ENCODE assay signal across 1 cellular context in the genomic region with DNA sequence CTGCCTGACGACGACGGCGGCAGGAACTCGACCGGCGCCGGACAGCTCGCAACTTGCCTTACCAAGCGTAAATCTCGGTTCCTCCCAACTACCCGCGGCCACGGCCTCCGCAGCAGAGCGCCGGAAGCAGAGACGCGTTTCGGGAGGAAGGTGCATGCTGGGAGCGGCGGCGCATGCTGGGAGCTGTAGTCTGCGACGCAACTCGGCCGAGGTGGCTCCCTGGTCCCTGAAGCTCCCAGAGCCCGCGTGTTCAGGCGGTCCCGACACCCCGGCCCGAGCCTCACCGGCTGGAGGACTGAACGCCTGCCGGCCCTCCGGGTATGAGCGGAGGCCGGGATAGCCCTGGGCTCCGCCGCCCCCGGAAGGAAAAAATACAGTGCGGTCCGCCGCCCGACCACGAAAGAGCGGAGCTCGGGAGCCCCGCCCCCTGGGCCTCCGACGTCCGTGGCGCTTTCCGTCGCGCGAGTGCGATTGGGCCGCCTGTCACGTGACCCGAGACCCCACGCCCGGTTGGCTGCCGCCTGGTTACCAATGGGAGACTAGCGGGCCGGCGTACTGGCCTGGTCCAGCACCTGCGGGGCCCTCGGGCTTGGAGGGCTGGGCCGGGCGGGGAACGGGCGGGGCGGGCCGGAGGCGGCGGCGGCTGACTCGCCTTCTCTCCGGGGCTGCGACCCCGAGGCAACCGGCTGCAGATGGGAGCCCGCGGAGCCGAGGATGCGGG.
A peak's percentile ranks its signal among the peaks of the same experiment; 100 is the strongest.
TF ChIP-seq lines count a peak whose summit lies in the region.

A gene with protein sequence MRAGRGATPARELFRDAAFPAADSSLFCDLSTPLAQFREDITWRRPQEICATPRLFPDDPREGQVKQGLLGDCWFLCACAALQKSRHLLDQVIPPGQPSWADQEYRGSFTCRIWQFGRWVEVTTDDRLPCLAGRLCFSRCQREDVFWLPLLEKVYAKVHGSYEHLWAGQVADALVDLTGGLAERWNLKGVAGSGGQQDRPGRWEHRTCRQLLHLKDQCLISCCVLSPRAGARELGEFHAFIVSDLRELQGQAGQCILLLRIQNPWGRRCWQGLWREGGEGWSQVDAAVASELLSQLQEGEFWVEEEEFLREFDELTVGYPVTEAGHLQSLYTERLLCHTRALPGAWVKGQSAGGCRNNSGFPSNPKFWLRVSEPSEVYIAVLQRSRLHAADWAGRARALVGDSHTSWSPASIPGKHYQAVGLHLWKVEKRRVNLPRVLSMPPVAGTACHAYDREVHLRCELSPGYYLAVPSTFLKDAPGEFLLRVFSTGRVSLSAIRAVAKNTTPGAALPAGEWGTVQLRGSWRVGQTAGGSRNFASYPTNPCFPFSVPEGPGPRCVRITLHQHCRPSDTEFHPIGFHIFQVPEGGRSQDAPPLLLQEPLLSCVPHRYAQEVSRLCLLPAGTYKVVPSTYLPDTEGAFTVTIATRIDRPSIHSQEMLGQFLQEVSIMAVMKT (plus strand): TSS at position 537 of the 721 bp plus-strand sequence. CDS start 178 bp downstream, at position 715.

TF ChIP-seq in HepG2, 621 proteins besides CTCF, POLR2A, EP300 and RAD21 (continued from another document and continues in another):
- TF ChIP-seq KAT7 (CRISPR knock-in tag; IDR thresholded peaks at IDR 0.05; ENCODE audit: borderline replicate concordance) (peak; percentile 58; the same call in 1 of the 2 replicates), ZNF224 (CRISPR knock-in tag; IDR thresholded peaks at IDR 0.05) (no peak), MTA1 (CRISPR knock-in tag; IDR thresholded peaks at IDR 0.05; ENCODE audit: borderline replicate concordance) (0 out of 2 replicates have a peak, but pooled peaks have one; percentile 8), TEAD3 (CRISPR knock-in tag; optimal IDR thresholded peaks at IDR 0.05; ENCODE audit: borderline replicate concordance) (peak; percentile 73), SNAI1 (CRISPR knock-in tag; IDR thresholded peaks at IDR 0.05; ENCODE audit: borderline replicate concordance) (no peak), POLR2AphosphoS2 (IDR thresholded peaks at IDR 0.05; ENCODE audit: low read depth, low read length) (0 out of 2 replicates have a peak, but pooled peaks have one; percentile 66), ZNF329 (CRISPR knock-in tag; IDR thresholded peaks at IDR 0.05; ENCODE audit: low read depth) (no peak), ADNP (CRISPR knock-in tag; IDR thresholded peaks at IDR 0.05) (no peak), ZBTB42 (CRISPR knock-in tag; IDR thresholded peaks at IDR 0.05) (peak; percentile 73; the same call in 1 of the 2 replicates), ZNF850 (CRISPR knock-in tag; conservative IDR thresholded peaks at IDR 0.05) (no peak), SOX13 (IDR thresholded peaks at IDR 0.05) (no peak), SOX13 (CRISPR knock-in tag; conservative IDR thresholded peaks at IDR 0.05 in 1 of 2, IDR thresholded peaks at IDR 0.05 in 1 of 2) (peak in 1 of 2 experiments; percentile 58; a peak in 1 of 4 replicates), HNRNPL (IDR thresholded peaks at IDR 0.05; ENCODE audit: low read depth, low read length) (peak; percentile 68; the same call in 1 of the 2 replicates), HDAC1 (CRISPR knock-in tag; IDR thresholded peaks at IDR 0.05) (peak; percentile 98), TAF15 (IDR thresholded peaks at IDR 0.05; ENCODE audit: low read depth, low read length, poor library complexity, severe bottlenecking) (peak; percentile 46), SPEN (CRISPR knock-in tag; IDR thresholded peaks at IDR 0.05; ENCODE audit: low read depth) (peak; percentile 92), ZNF720 (CRISPR knock-in tag; IDR thresholded peaks at IDR 0.05) (0 out of 2 replicates have a peak, but pooled peaks have one; percentile 17), ZMYM2 (CRISPR knock-in tag; IDR thresholded peaks at IDR 0.05) (no peak), ZNF776 (CRISPR knock-in tag; IDR thresholded peaks at IDR 0.05) (no peak; the same call in 1 of the 2 replicates), ZSCAN31 (CRISPR knock-in tag; IDR thresholded peaks at IDR 0.05; ENCODE audit: low read depth) (0 out of 2 replicates have a peak, but pooled peaks have one; percentile 73), ZNF562 (CRISPR knock-in tag; IDR thresholded peaks at IDR 0.05; ENCODE audit: borderline replicate concordance) (0 out of 2 replicates have a peak, but pooled peaks have one; percentile 16), ZNF775 (CRISPR knock-in tag; IDR thresholded peaks at IDR 0.05; ENCODE audit: borderline replicate concordance) (no peak; the same call in 1 of the 2 replicates), ZNF839 (CRISPR knock-in tag; IDR thresholded peaks at IDR 0.05; ENCODE audit: borderline replicate concordance) (peak; percentile 57; the same call in 1 of the 2 replicates), ZNF564 (CRISPR knock-in tag; IDR thresholded peaks at IDR 0.05) (peak; percentile 66; the same call in 1 of the 2 replicates), ZNF605 (CRISPR knock-in tag; IDR thresholded peaks at IDR 0.05) (peak; percentile 96), MBNL3 (CRISPR knock-in tag; conservative IDR thresholded peaks at IDR 0.05) (no peak), ZNF234 (CRISPR knock-in tag; conservative IDR thresholded peaks at IDR 0.05) (0 out of 2 replicates have a peak, but pooled peaks have one; percentile 92), ZSCAN12 (CRISPR knock-in tag; IDR thresholded peaks at IDR 0.05) (no peak), KLF11 (CRISPR knock-in tag; IDR thresholded peaks at IDR 0.05) (peak; percentile 41), ZNF354B (CRISPR knock-in tag; IDR thresholded peaks at IDR 0.05) (0 out of 2 replicates have a peak, but pooled peaks have one; percentile 72), GZF1 (CRISPR knock-in tag; IDR thresholded peaks at IDR 0.05) (no peak; the same call in 1 of the 2 replicates), ONECUT2 (CRISPR knock-in tag; IDR thresholded peaks at IDR 0.05) (no peak), KDM2A (CRISPR knock-in tag; IDR thresholded peaks at IDR 0.05; ENCODE audit: borderline replicate concordance, low read depth) (peak; percentile 89), TRIM24 (CRISPR knock-in tag; IDR thresholded peaks at IDR 0.05) (no peak), PAX8 (CRISPR knock-in tag; IDR thresholded peaks at IDR 0.05; ENCODE audit: borderline replicate concordance) (no peak), ATF7-NPFF (CRISPR knock-in tag; IDR thresholded peaks at IDR 0.05; ENCODE audit: low read depth) (no peak; the same call in 1 of the 2 replicates), ZNF282 (IDR thresholded peaks at IDR 0.05; ENCODE audit: partially characterized antibody) (no peak), HDAC2 (CRISPR knock-in tag; IDR thresholded peaks at IDR 0.05) (peak; percentile 88), RFX1 (IDR thresholded peaks at IDR 0.05) (peak; percentile 19; the same call in 1 of the 2 replicates)
- TF ChIP-seq, protein P1, sequence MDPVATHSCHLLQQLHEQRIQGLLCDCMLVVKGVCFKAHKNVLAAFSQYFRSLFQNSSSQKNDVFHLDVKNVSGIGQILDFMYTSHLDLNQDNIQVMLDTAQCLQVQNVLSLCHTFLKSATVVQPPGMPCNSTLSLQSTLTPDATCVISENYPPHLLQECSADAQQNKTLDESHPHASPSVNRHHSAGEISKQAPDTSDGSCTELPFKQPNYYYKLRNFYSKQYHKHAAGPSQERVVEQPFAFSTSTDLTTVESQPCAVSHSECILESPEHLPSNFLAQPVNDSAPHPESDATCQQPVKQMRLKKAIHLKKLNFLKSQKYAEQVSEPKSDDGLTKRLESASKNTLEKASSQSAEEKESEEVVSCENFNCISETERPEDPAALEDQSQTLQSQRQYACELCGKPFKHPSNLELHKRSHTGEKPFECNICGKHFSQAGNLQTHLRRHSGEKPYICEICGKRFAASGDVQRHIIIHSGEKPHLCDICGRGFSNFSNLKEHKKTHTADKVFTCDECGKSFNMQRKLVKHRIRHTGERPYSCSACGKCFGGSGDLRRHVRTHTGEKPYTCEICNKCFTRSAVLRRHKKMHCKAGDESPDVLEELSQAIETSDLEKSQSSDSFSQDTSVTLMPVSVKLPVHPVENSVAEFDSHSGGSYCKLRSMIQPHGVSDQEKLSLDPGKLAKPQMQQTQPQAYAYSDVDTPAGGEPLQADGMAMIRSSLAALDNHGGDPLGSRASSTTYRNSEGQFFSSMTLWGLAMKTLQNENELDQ (CRISPR knock-in tag; IDR thresholded peaks at IDR 0.05; ENCODE audit: borderline replicate concordance), result no peak
- TF ChIP-seq, protein P2, sequence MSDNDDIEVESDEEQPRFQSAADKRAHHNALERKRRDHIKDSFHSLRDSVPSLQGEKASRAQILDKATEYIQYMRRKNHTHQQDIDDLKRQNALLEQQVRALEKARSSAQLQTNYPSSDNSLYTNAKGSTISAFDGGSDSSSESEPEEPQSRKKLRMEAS (IDR thresholded peaks at IDR 0.05), result peak; percentile 91
- TF ChIP-seq, protein P3, sequence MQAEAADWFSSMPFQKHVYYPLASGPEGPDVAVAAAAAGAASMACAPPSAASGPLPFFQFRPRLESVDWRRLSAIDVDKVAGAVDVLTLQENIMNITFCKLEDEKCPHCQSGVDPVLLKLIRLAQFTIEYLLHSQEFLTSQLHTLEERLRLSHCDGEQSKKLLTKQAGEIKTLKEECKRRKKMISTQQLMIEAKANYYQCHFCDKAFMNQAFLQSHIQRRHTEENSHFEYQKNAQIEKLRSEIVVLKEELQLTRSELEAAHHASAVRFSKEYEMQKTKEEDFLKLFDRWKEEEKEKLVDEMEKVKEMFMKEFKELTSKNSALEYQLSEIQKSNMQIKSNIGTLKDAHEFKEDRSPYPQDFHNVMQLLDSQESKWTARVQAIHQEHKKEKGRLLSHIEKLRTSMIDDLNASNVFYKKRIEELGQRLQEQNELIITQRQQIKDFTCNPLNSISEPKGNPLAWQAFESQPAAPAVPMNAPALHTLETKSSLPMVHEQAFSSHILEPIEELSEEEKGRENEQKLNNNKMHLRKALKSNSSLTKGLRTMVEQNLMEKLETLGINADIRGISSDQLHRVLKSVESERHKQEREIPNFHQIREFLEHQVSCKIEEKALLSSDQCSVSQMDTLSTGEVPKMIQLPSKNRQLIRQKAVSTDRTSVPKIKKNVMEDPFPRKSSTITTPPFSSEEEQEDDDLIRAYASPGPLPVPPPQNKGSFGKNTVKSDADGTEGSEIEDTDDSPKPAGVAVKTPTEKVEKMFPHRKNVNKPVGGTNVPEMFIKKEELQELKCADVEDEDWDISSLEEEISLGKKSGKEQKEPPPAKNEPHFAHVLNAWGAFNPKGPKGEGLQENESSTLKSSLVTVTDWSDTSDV (CRISPR knock-in tag; IDR thresholded peaks at IDR 0.05), result no peak
- TF ChIP-seq, protein P4, sequence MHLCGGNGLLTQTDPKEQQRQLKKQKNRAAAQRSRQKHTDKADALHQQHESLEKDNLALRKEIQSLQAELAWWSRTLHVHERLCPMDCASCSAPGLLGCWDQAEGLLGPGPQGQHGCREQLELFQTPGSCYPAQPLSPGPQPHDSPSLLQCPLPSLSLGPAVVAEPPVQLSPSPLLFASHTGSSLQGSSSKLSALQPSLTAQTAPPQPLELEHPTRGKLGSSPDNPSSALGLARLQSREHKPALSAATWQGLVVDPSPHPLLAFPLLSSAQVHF (CRISPR knock-in tag; IDR thresholded peaks at IDR 0.05), result peak; percentile 95
- TF ChIP-seq, protein P5, sequence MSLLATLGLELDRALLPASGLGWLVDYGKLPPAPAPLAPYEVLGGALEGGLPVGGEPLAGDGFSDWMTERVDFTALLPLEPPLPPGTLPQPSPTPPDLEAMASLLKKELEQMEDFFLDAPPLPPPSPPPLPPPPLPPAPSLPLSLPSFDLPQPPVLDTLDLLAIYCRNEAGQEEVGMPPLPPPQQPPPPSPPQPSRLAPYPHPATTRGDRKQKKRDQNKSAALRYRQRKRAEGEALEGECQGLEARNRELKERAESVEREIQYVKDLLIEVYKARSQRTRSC (CRISPR knock-in tag; IDR thresholded peaks at IDR 0.05; ENCODE audit: low read depth), result 0 out of 2 replicates have a peak, but pooled peaks have one; percentile 3
- TF ChIP-seq, protein P6, sequence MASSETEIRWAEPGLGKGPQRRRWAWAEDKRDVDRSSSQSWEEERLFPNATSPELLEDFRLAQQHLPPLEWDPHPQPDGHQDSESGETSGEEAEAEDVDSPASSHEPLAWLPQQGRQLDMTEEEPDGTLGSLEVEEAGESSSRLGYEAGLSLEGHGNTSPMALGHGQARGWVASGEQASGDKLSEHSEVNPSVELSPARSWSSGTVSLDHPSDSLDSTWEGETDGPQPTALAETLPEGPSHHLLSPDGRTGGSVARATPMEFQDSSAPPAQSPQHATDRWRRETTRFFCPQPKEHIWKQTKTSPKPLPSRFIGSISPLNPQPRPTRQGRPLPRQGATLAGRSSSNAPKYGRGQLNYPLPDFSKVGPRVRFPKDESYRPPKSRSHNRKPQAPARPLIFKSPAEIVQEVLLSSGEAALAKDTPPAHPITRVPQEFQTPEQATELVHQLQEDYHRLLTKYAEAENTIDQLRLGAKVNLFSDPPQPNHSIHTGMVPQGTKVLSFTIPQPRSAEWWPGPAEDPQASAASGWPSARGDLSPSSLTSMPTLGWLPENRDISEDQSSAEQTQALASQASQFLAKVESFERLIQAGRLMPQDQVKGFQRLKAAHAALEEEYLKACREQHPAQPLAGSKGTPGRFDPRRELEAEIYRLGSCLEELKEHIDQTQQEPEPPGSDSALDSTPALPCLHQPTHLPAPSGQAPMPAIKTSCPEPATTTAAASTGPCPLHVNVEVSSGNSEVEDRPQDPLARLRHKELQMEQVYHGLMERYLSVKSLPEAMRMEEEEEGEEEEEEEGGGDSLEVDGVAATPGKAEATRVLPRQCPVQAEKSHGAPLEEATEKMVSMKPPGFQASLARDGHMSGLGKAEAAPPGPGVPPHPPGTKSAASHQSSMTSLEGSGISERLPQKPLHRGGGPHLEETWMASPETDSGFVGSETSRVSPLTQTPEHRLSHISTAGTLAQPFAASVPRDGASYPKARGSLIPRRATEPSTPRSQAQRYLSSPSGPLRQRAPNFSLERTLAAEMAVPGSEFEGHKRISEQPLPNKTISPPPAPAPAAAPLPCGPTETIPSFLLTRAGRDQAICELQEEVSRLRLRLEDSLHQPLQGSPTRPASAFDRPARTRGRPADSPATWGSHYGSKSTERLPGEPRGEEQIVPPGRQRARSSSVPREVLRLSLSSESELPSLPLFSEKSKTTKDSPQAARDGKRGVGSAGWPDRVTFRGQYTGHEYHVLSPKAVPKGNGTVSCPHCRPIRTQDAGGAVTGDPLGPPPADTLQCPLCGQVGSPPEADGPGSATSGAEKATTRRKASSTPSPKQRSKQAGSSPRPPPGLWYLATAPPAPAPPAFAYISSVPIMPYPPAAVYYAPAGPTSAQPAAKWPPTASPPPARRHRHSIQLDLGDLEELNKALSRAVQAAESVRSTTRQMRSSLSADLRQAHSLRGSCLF (CRISPR knock-in tag; IDR thresholded peaks at IDR 0.05; ENCODE audit: borderline replicate concordance), result 0 out of 2 replicates have a peak, but pooled peaks have one; percentile 35
- TF ChIP-seq, protein P7, sequence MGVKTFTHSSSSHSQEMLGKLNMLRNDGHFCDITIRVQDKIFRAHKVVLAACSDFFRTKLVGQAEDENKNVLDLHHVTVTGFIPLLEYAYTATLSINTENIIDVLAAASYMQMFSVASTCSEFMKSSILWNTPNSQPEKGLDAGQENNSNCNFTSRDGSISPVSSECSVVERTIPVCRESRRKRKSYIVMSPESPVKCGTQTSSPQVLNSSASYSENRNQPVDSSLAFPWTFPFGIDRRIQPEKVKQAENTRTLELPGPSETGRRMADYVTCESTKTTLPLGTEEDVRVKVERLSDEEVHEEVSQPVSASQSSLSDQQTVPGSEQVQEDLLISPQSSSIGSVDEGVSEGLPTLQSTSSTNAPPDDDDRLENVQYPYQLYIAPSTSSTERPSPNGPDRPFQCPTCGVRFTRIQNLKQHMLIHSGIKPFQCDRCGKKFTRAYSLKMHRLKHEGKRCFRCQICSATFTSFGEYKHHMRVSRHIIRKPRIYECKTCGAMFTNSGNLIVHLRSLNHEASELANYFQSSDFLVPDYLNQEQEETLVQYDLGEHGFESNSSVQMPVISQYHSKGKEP (CRISPR knock-in tag; IDR thresholded peaks at IDR 0.05), result peak; percentile 30; the same call in 1 of the 2 replicates
